In genomic region chr5:154570572-154571324, GRCh38 we compare ENCODE assay signal across 2 cellular contexts.
TF ChIP-seq lines count a peak whose summit lies in the region.

No MANE protein-coding gene starts in this region.

TF ChIP-seq in HepG2, 621 proteins besides CTCF, POLR2A, EP300 and RAD21 (continued from another document):
- TF ChIP-seq ZNF281 (CRISPR knock-in tag; IDR thresholded peaks at IDR 0.05; ENCODE audit: borderline replicate concordance): no peak

TF ChIP-seq in WTC11, 78 proteins besides CTCF, POLR2A, EP300 and RAD21 (continued from another document):
- TF ChIP-seq ARID4B (CRISPR knock-in tag; IDR thresholded peaks at IDR 0.05; ENCODE audit: borderline replicate concordance): no peak
TF ChIP-seq in WTC11: peak in this region for 1.
